Comparison of ENCODE assay signal across 16 cellular contexts in genomic region chr17:80427366-80428282, GRCh38. TPM values are rescaled to one million over a fixed set of nuclear protein-coding genes. Genes with fewer than 3 reads are reported as not detected.
A peak's percentile ranks its signal among the peaks of the same experiment; 100 is the strongest.
DNase-seq lines count a peak whose midpoint lies in the region; FAIRE-seq and TF ChIP-seq lines count a peak whose summit lies in the region.
"Had no signal": no experiment of that assay in that cellular context is flagged by ENCODE, and none has a peak within 500 bp of the region (broad histone marks: within the 10 kb centered on the region; RNA-seq: fewer than 3 reads in every experiment).

No MANE protein-coding gene starts in this region.

- no peaks in the 10 kb centered on the region for H3K36me3 ChIP-seq in KOPT-K1 (ENCODE audit: insufficient read depth, low read length)
- no peaks in the 10 kb centered on the region for H3K36me3 ChIP-seq in ovary
- H3K36me3 ChIP-seq: cardiac muscle cell, left ventricle myocardium inferior had no signal

- no peaks in the 10 kb centered on the region for H3K4me1 ChIP-seq in ovary (ENCODE audit: insufficient read depth)

- no peak for TF ChIP-seq CTCF in D721Med (IDR thresholded peaks at IDR 0.05; ENCODE audit: insufficient read depth, missing control alignments)
- TF ChIP-seq CTCF in ovary (IDR thresholded peaks at IDR 0.05) = no peak
- TF ChIP-seq CTCF in RWPE1 (conservative IDR thresholded peaks at IDR 0.05; ENCODE audit: low read depth) = no peak

- H3K27ac ChIP-seq in KOPT-K1 (ENCODE audit: low read depth, low read length, poor library complexity, severe bottlenecking) (peak overlapping the region; percentile 18), ovary (no peak overlapping the region), RWPE1 (no peak overlapping the region)
- H3K27ac ChIP-seq: cardiac muscle cell, gastroesophageal sphincter, left ventricle myocardium inferior, SK-N-MC, upper lobe of left lung had no signal

- H3K9me3 ChIP-seq in KOPT-K1 (ENCODE audit: insufficient read depth, low read length, poor library complexity, severe bottlenecking) (no peaks in the 10 kb centered on the region), ovary (no peaks in the 10 kb centered on the region)
- H3K9me3 ChIP-seq: gastroesophageal sphincter, left ventricle myocardium inferior, MG63, upper lobe of left lung had no signal

- WGBS in ovary, 3 donors = 87 to 93% (median 92%) methylated on average over 27 of the region's 27 CpGs

- peak; percentile 98 for DNase-seq in D721Med (ENCODE audit: insufficient read length, low spot score)
- peak; percentile 72 for DNase-seq in cerebellum (ENCODE audit: low spot score)
- DNase-seq in ovary = peak in 3 of 5 donors; percentile 16 to 33 (median 28)
- DNase-seq in RWPE1 (ENCODE audit: low spot score) = no peak
- DNase-seq in pons (ENCODE audit: low spot score) = no peak
- DNase-seq in stimulated activated CD4-positive, alpha-beta T cell treated with anti-CD3 and anti-CD28 coated beads, Interleukin-12 subunit alpha, Interleukin-12 subunit beta, amount 100 ng/mL, for 4 hours = no peak

- intact Hi-C loops in ovary (cut with DNase I) = loop anchor here (2.0 to 10.0 kb wide), 6 partner anchors 147 to 677 kb away; no protein-coding TSS in a partner anchor

- CTCF ChIA-PET in RWPE1 (lab: Yijun Ruan, JAX) = interaction anchor here (0.5 to 1.3 kb wide), 13 partner anchors 12 to 560 kb away, joined by 3 to 6 read pairs (median 3); no protein-coding TSS in a partner anchor

- H3K27me3 ChIP-seq in ovary = no peaks in the 10 kb centered on the region
- H3K27me3 ChIP-seq: cardiac muscle cell, gastroesophageal sphincter, MG63, upper lobe of left lung had no signal

- POLR2A ChIA-PET in RWPE1 (lab: Yijun Ruan, JAX; ENCODE audit: low non-redundant PET) = no interaction called here

- FAIRE-seq in D721Med (lab: Jason Lieb, UNC) = no peak

- no peak for TF ChIP-seq EP300 in ovary (IDR thresholded peaks at IDR 0.05)

- no peak overlapping the region for H3K4me3 ChIP-seq in ovary
- H3K4me3 ChIP-seq: cardiac muscle cell, gastroesophageal sphincter, K562, left ventricle myocardium inferior, MG63, SK-N-MC, upper lobe of left lung had no signal

- no peak for TF ChIP-seq POLR2A in ovary (IDR thresholded peaks at IDR 0.05)

RNA-seq across cellular contexts. Expression of gene ENDOV, which starts 12.7 kb away (rescaled TPM):
- 23.6 TPM for total RNA-seq in cerebellum
- 10 to 100 TPM; 16.3 to 24.1 (median 21.3) TPM for total RNA-seq in ovary
- 10 to 100 TPM in 1 of 2 donors, 1 to 10 TPM in 1; 8.9 to 18.0 TPM for polyA plus RNA-seq in ovary

RNA-seq across cellular contexts. Expression of gene NPTX1, which starts 48.8 kb away (rescaled TPM):
- total RNA-seq in cerebellum (17.9 TPM), ovary (10 to 100 TPM in 1 of 7 donors, under 1 TPM in 5, not detected in 1; 0.10 to 19.8 (median 0.51) TPM)
- under 1 TPM; 0.02 to 0.18 TPM for polyA plus RNA-seq in ovary
- total RNA-seq: cardiac muscle cell, HT-29, left ventricle myocardium inferior, subcutaneous adipose tissue had no signal
- polyA plus RNA-seq: cardiac muscle cell, K562 had no signal

Comparison
In these comparisons a context has a peak if more than half of its experiments do, and no peak if none do; other contexts are left out.
1. DNase-seq: peak in D721Med (single experiment), cerebellum (single experiment) and ovary (3 of 5); none in RWPE1 (single experiment), pons (single experiment) and stimulated activated CD4-positive, alpha-beta T cell treated with anti-CD3 and anti-CD28 coated beads, Interleukin-12 subunit alpha, Interleukin-12 subunit beta, amount 100 ng/mL, for 4 hours (single experiment).